10 cellular contexts compared by ENCODE assay signal in the genomic region with DNA sequence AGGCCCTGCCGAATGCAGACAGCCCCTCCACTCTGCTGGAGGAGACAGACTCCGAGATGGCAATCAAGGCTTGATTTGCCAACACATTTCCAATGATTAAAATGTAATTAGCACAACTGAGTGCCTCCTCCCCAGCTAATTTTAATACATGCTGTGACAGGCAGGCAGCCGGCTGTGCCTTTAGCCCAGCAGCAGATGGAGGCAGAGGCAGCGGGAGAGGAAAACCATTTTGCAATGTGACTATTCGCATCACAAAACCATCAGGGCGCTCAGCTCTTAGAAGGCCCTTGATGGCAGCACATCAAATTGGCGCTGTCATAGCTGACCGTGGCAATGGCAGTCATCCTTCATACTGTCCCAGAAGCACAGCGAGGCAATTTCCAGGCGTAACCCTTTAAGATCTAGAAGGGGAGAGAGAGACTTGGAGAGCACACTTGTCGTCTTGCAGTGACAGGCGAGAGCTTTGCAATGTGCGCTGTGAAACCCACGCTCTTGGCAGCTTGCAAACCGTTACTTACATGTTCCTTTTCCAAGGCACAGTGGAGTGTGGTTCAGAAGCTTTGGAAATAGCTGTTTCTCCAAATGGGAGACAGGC.
DNase-seq lines count a peak whose midpoint lies in the region; ATAC-seq and TF ChIP-seq lines count a peak whose summit lies in the region.
"Had no signal": no experiment of that assay in that cellular context is flagged by ENCODE, and none has a peak within 500 bp of the region (broad histone marks: within the 10 kb centered on the region; RNA-seq: fewer than 3 reads in every experiment).

No MANE protein-coding gene starts in this region.

- H3K9me3 ChIP-seq in BLaER1 (no peaks in the 10 kb centered on the region), breast epithelium (no peaks in the 10 kb centered on the region)
- H3K9me3 ChIP-seq: mucosa of descending colon had no signal

- TF ChIP-seq POLR2A in breast epithelium (IDR thresholded peaks at IDR 0.05), result no peak

- peak overlapping the region; percentile 88 for H3K4me2 ChIP-seq in BLaER1

- peak overlapping the region; percentile 58; the same call in 1 of the 2 replicates for H3K9ac ChIP-seq in BLaER1

- no peak for ATAC-seq in natural killer cell treated with Interleukin-12 subunit alpha and Interleukin-12 subunit beta and Interleukin-15 and Interleukin-18, amount 100 ng/mL, for 72 hours
- ATAC-seq: mucosa of descending colon had no signal

- H3K4me3 Mint-ChIP-seq in natural killer cell treated with Interleukin-12 subunit alpha and Interleukin-12 subunit beta and Interleukin-15 and Interleukin-18, amount 100 ng/mL, for 72 hours, result no peak overlapping the region
- H3K4me3 Mint-ChIP-seq: CD4-positive, alpha-beta T cell had no signal

- H3K4me3 ChIP-seq in BLaER1 (peak overlapping the region; percentile 6; the same call in 1 of the 2 replicates), breast epithelium (no peak overlapping the region)
- H3K4me3 ChIP-seq: mucosa of descending colon had no signal

- H3K36me3 Mint-ChIP-seq in natural killer cell treated with Interleukin-12 subunit alpha and Interleukin-12 subunit beta and Interleukin-15 and Interleukin-18, amount 100 ng/mL, for 72 hours, result no peaks in the 10 kb centered on the region

- peaks cover 22% of the 10 kb centered on the region; the same call in 1 of the 2 replicates for H4K20me1 ChIP-seq in BLaER1

- H3K27ac ChIP-seq in BLaER1 (peak overlapping the region; percentile 66), breast epithelium (no peak overlapping the region)

- no peaks in the 10 kb centered on the region for H3K4me1 Mint-ChIP-seq in natural killer cell treated with Interleukin-12 subunit alpha and Interleukin-12 subunit beta and Interleukin-15 and Interleukin-18, amount 100 ng/mL, for 72 hours (ENCODE audit: low read depth in 2 of 2)

- peaks cover 82% of the 10 kb centered on the region for H3K4me1 ChIP-seq in BLaER1
- H3K4me1 ChIP-seq in breast epithelium, result no peaks in the 10 kb centered on the region

- intact Hi-C loops in breast epithelium (cut with DNase I; ENCODE audit: low total_unique reads), result no loop called here

- no peak overlapping the region for H3K27ac Mint-ChIP-seq in natural killer cell treated with Interleukin-12 subunit alpha and Interleukin-12 subunit beta and Interleukin-15 and Interleukin-18, amount 100 ng/mL, for 72 hours
- H3K27ac Mint-ChIP-seq: CD4-positive, alpha-beta T cell had no signal

- DNase-seq in NAMALWA (ENCODE audit: low spot score), result peak; percentile 56
- peak; percentile 31 for DNase-seq in astrocyte of the hippocampus (ENCODE audit: low read depth, low spot score)
- DNase-seq in midbrain (lab: John Stamatoyannopoulos, UW), result peak; percentile 59
- DNase-seq in breast epithelium (ENCODE audit: low spot score in 2 of 2), result no peak
- no peak for DNase-seq in CD1c-positive myeloid dendritic cell (ENCODE audit: extremely low spot score)
- DNase-seq in DMS153 (lab: John Stamatoyannopoulos, UW), result no peak
- DNase-seq in natural killer cell treated with Interleukin-12 subunit alpha and Interleukin-12 subunit beta and Interleukin-15 and Interleukin-18, amount 100 ng/mL, for 72 hours (ENCODE audit: low spot score), result no peak
- DNase-seq: CD4-positive, alpha-beta T cell; mucosa of descending colon had no signal

- no peaks in the 10 kb centered on the region for H3K27me3 Mint-ChIP-seq in natural killer cell treated with Interleukin-12 subunit alpha and Interleukin-12 subunit beta and Interleukin-15 and Interleukin-18, amount 100 ng/mL, for 72 hours
- H3K27me3 Mint-ChIP-seq: CD4-positive, alpha-beta T cell had no signal

- H3K36me3 ChIP-seq in BLaER1, result no peaks in the 10 kb centered on the region
- H3K36me3 ChIP-seq in breast epithelium, result no peaks in the 10 kb centered on the region

- no peak for TF ChIP-seq CTCF in breast epithelium (IDR thresholded peaks at IDR 0.05)

- no peaks in the 10 kb centered on the region for H3K27me3 ChIP-seq in BLaER1
- H3K27me3 ChIP-seq in breast epithelium, result no peaks in the 10 kb centered on the region

- no peaks in the 10 kb centered on the region for H3K9me3 Mint-ChIP-seq in natural killer cell treated with Interleukin-12 subunit alpha and Interleukin-12 subunit beta and Interleukin-15 and Interleukin-18, amount 100 ng/mL, for 72 hours
- H3K9me3 Mint-ChIP-seq: CD4-positive, alpha-beta T cell had no signal

Comparison
In these comparisons a context has a peak if more than half of its experiments do, and no peak if none do; other contexts are left out.
1. DNase-seq: peak in NAMALWA (single experiment), astrocyte of the hippocampus (single experiment) and midbrain (single experiment); none in breast epithelium (0 of 2), CD1c-positive myeloid dendritic cell (single experiment), DMS153 (single experiment) and natural killer cell treated with Interleukin-12 subunit alpha and Interleukin-12 subunit beta and Interleukin-15 and Interleukin-18, amount 100 ng/mL, for 72 hours (single experiment).